Comparison of ENCODE assay signal across 16 cellular contexts in genomic region chr1:38785285-38786039, GRCh38.
"Had no signal": no experiment of that assay in that cellular context is flagged by ENCODE, and none has a peak within 500 bp of the region (broad histone marks: within the 10 kb centered on the region; RNA-seq: fewer than 3 reads in every experiment).

No MANE protein-coding gene starts in this region.

- H3K4me1 ChIP-seq: ascending aorta, breast epithelium, tibial artery, vagina had no signal

- DNase-seq: activated CD4-positive, alpha-beta T cell treated with anti-CD3 and anti-CD28 coated beads, Interleukin-2, amount 50 U/mL, for 1 hour; activated naive CD4-positive, alpha-beta T cell treated with Interleukin-2 at 50 U/mL for 16 hours; activated naive CD8-positive, alpha-beta T cell treated with anti-CD3 and anti-CD28 coated beads, Interleukin-2, amount 50 U/mL, for 24 hours; left colon; naive B cell; pancreas; stimulated activated CD4-positive, alpha-beta T cell treated with anti-CD3 and anti-CD28 coated beads, Interleukin-2, amount 100 ng/mL, for 48 hours; stimulated activated naive CD4-positive, alpha-beta T cell; tibial artery had no signal

- H3K9me3 ChIP-seq: ascending aorta, breast epithelium, gastroesophageal sphincter, pancreas, tibial artery, vagina had no signal

- H3K27ac Mint-ChIP-seq: activated naive CD8-positive, alpha-beta T cell treated with anti-CD3 and anti-CD28 coated beads, Interleukin-2, amount 50 U/mL, for 24 hours; activated T-helper 17 cell treated with anti-CD3 and anti-CD28 coated beads, Interleukin-2, amount 50 U/mL, for 72 hours; endodermal cell; naive B cell had no signal

- H3K27me3 ChIP-seq: ascending aorta, vagina had no signal

- H3K4me1 Mint-ChIP-seq: activated T-helper 17 cell treated with anti-CD3 and anti-CD28 coated beads, Interleukin-2, amount 50 U/mL, for 72 hours had no signal

- H3K9me3 Mint-ChIP-seq: activated naive CD8-positive, alpha-beta T cell treated with anti-CD3 and anti-CD28 coated beads, Interleukin-2, amount 50 U/mL, for 24 hours; activated T-helper 17 cell treated with anti-CD3 and anti-CD28 coated beads, Interleukin-2, amount 50 U/mL, for 72 hours; endodermal cell had no signal

- H3K4me3 ChIP-seq: ascending aorta, breast epithelium, gastroesophageal sphincter, pancreas, tibial artery, vagina had no signal

- H3K36me3 Mint-ChIP-seq: naive B cell had no signal

- H3K36me3 ChIP-seq: ascending aorta, breast epithelium, gastroesophageal sphincter, pancreas, tibial artery, vagina had no signal

- ATAC-seq: activated CD4-positive, CD25-positive, alpha-beta regulatory T cell treated with anti-CD3 and anti-CD28 coated beads, Interleukin-2, amount 50 U/mL, for 24 hours; gastroesophageal sphincter; pancreas had no signal

- H3K27ac ChIP-seq: ascending aorta, breast epithelium, gastroesophageal sphincter, pancreas, tibial artery, vagina had no signal

- H3K4me3 Mint-ChIP-seq: activated naive CD8-positive, alpha-beta T cell treated with anti-CD3 and anti-CD28 coated beads, Interleukin-2, amount 50 U/mL, for 24 hours; activated T-helper 17 cell treated with anti-CD3 and anti-CD28 coated beads, Interleukin-2, amount 50 U/mL, for 72 hours; endodermal cell had no signal
